ENCODE assay signal across 26 cellular contexts in genomic region chr1:243363832-243364231, GRCh38.
"Had no signal": no experiment of that assay in that cellular context is flagged by ENCODE, and none has a peak within 500 bp of the region (broad histone marks: within the 10 kb centered on the region; RNA-seq: fewer than 3 reads in every experiment).

No MANE protein-coding gene starts in this region.

- H3K27ac ChIP-seq: esophagus squamous epithelium, gastrocnemius medialis, neural progenitor cell, sigmoid colon, thoracic aorta had no signal

- H3K36me3 ChIP-seq: gastrocnemius medialis, neural progenitor cell, thoracic aorta had no signal

- H3K27ac Mint-ChIP-seq: activated B cell treated with CpG ODN at 0.5 μM for 24 hours; activated naive CD8-positive, alpha-beta T cell treated with anti-CD3 and anti-CD28 coated beads for 36 hours; activated T-helper 2 cell treated with anti-CD3 and anti-CD28 coated beads, Interferon-gamma antibody, Interleukin-2, Interleukin-4, amounts not matched to agents 10 μg/mL and 5 μg/mL and 100 μg/mL, durations not matched to agents 14 hours and 24 hours and 36 hours; effector memory CD8-positive, alpha-beta T cell; mesothelial cell of epicardium; naive thymus-derived CD8-positive, alpha-beta T cell; neural progenitor cell; T-helper 2 cell treated with Interferon-gamma antibody and Interleukin-4, amounts not matched to agents 5 μg/mL and 100 μg/mL, for 36 hours; type B pancreatic cell had no signal

- H3K4me2 ChIP-seq: neural progenitor cell, smooth muscle cell had no signal

- H3K4me1 ChIP-seq: esophagus squamous epithelium, gastrocnemius medialis, neural progenitor cell, sigmoid colon had no signal

- H3K27me3 Mint-ChIP-seq: activated B cell treated with CpG ODN at 0.5 μM for 24 hours; activated naive CD8-positive, alpha-beta T cell treated with anti-CD3 and anti-CD28 coated beads for 36 hours; effector memory CD8-positive, alpha-beta T cell; naive thymus-derived CD8-positive, alpha-beta T cell; type B pancreatic cell had no signal

- H3K4me3 ChIP-seq: esophagus squamous epithelium, gastrocnemius medialis, neural progenitor cell, sigmoid colon, smooth muscle cell, thoracic aorta had no signal

- H3K27me3 ChIP-seq: esophagus squamous epithelium, gastrocnemius medialis, neural progenitor cell, sigmoid colon had no signal

- H3K9ac ChIP-seq: neural progenitor cell had no signal

- H3K4me1 Mint-ChIP-seq: activated naive CD8-positive, alpha-beta T cell treated with anti-CD3 and anti-CD28 coated beads for 36 hours; mesothelial cell of epicardium; neural progenitor cell had no signal

- DNase-seq: activated B cell treated with CpG ODN at 0.5 μM for 24 hours; activated CD4-positive, alpha-beta T cell treated with anti-CD3 and anti-CD28 coated beads for 4 hours; activated CD4-positive, alpha-beta T cell treated with anti-CD3 and anti-CD28 coated beads, Interleukin-2, amount 50 U/mL, for 48 hours; activated CD8-positive, alpha-beta memory T cell treated with anti-CD3 and anti-CD28 coated beads, Interleukin-2, amount 50 U/mL, for 48 hours; activated naive CD4-positive, alpha-beta T cell treated with Interleukin-2 at 50 U/mL for 16 hours; activated naive CD8-positive, alpha-beta T cell treated with anti-CD3 and anti-CD28 coated beads for 36 hours; activated T-cell treated with anti-CD3 and anti-CD28 coated beads, Interleukin-2, amount 50 U/mL, for 4 hours; central memory CD4-positive, alpha-beta T cell; effector memory CD8-positive, alpha-beta T cell; esophagus squamous epithelium; gastrocnemius medialis; hypothalamus; left ventricle myocardium superior; mammary epithelial cell; naive thymus-derived CD8-positive, alpha-beta T cell; posterior cingulate gyrus; sigmoid colon; stimulated activated CD4-positive, alpha-beta T cell treated with anti-CD3 and anti-CD28 coated beads, Interleukin-15, amount 100 ng/mL, for 24 hours; stimulated activated naive CD4-positive, alpha-beta T cell had no signal

- H2AFZ ChIP-seq: neural progenitor cell had no signal

- ATAC-seq: activated T-cell treated with anti-CD3 and anti-CD28 coated beads, Interleukin-2, amount 50 U/mL, for 4 hours; effector memory CD8-positive, alpha-beta T cell; gastrocnemius medialis; left ventricle myocardium superior; naive thymus-derived CD8-positive, alpha-beta T cell had no signal

- H3K9me3 Mint-ChIP-seq: activated B cell treated with CpG ODN at 0.5 μM for 24 hours; activated naive CD8-positive, alpha-beta T cell treated with anti-CD3 and anti-CD28 coated beads for 36 hours; activated T-helper 2 cell treated with anti-CD3 and anti-CD28 coated beads, Interferon-gamma antibody, Interleukin-2, Interleukin-4, amounts not matched to agents 10 μg/mL and 5 μg/mL and 100 μg/mL, durations not matched to agents 14 hours and 24 hours and 36 hours; effector memory CD8-positive, alpha-beta T cell; mesothelial cell of epicardium; naive thymus-derived CD8-positive, alpha-beta T cell; neural progenitor cell; T-helper 2 cell treated with Interferon-gamma antibody and Interleukin-4, amounts not matched to agents 5 μg/mL and 100 μg/mL, for 36 hours; type B pancreatic cell had no signal

- H3K4me3 Mint-ChIP-seq: activated B cell treated with CpG ODN at 0.5 μM for 24 hours; activated naive CD8-positive, alpha-beta T cell treated with anti-CD3 and anti-CD28 coated beads for 36 hours; activated T-cell treated with anti-CD3 and anti-CD28 coated beads, Interleukin-2, amount 50 U/mL, for 4 hours; effector memory CD8-positive, alpha-beta T cell; mesothelial cell of epicardium; naive thymus-derived CD8-positive, alpha-beta T cell; neural progenitor cell; T-helper 2 cell treated with Interferon-gamma antibody and Interleukin-4, amounts not matched to agents 5 μg/mL and 100 μg/mL, for 36 hours; type B pancreatic cell had no signal

- H3K9me3 ChIP-seq: esophagus squamous epithelium, gastrocnemius medialis, sigmoid colon, thoracic aorta had no signal
